In the genomic region with DNA sequence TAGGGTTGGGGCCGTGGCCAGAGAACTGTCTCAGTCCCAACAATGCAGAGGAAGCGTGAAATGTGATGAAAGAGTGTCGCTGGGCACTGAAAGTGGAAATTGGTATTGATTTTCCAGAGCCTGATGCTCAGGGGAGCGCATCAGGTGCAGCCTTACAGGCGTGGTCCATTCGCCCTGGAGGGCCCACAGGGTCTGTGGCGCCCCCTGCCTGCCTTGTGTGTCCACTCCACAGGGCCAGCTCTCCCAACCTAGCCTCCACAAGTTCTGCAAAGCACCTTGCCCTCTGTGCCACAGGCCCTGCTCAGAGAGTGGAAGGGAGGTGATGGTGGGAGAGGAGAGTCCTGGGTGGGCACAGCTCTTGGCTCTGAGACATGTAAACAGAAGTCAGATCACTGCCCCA, we compare ENCODE assay signal across 1 cellular context.
TF ChIP-seq lines count a peak whose summit lies in the region.

No MANE protein-coding gene starts in this region.

TF ChIP-seq in K562, 482 proteins besides CTCF, POLR2A, EP300 and RAD21:
- TF ChIP-seq, protein P1, sequence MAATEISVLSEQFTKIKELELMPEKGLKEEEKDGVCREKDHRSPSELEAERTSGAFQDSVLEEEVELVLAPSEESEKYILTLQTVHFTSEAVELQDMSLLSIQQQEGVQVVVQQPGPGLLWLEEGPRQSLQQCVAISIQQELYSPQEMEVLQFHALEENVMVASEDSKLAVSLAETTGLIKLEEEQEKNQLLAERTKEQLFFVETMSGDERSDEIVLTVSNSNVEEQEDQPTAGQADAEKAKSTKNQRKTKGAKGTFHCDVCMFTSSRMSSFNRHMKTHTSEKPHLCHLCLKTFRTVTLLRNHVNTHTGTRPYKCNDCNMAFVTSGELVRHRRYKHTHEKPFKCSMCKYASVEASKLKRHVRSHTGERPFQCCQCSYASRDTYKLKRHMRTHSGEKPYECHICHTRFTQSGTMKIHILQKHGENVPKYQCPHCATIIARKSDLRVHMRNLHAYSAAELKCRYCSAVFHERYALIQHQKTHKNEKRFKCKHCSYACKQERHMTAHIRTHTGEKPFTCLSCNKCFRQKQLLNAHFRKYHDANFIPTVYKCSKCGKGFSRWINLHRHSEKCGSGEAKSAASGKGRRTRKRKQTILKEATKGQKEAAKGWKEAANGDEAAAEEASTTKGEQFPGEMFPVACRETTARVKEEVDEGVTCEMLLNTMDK (IDR thresholded peaks at IDR 0.05; ENCODE audit: borderline replicate concordance, insufficient read depth, low read depth, low read length, poor library complexity, severe bottlenecking), result peak; percentile 52
- TF ChIP-seq PHB2 (IDR thresholded peaks at IDR 0.05; ENCODE audit: low read depth) (no peak), SP2 (IDR thresholded peaks at IDR 0.05; ENCODE audit: extremely low read depth, low read depth, low read length, poor library complexity, severe bottlenecking) (no peak), SMC3 (conservative IDR thresholded peaks at IDR 0.05; ENCODE audit: insufficient read depth, low read depth, low read length) (0 out of 2 replicates have a peak, but pooled peaks have one; percentile 35), ZNF408 (CRISPR knock-in tag; IDR thresholded peaks at IDR 0.05; ENCODE audit: low read depth) (no peak)
- TF ChIP-seq, protein P2, sequence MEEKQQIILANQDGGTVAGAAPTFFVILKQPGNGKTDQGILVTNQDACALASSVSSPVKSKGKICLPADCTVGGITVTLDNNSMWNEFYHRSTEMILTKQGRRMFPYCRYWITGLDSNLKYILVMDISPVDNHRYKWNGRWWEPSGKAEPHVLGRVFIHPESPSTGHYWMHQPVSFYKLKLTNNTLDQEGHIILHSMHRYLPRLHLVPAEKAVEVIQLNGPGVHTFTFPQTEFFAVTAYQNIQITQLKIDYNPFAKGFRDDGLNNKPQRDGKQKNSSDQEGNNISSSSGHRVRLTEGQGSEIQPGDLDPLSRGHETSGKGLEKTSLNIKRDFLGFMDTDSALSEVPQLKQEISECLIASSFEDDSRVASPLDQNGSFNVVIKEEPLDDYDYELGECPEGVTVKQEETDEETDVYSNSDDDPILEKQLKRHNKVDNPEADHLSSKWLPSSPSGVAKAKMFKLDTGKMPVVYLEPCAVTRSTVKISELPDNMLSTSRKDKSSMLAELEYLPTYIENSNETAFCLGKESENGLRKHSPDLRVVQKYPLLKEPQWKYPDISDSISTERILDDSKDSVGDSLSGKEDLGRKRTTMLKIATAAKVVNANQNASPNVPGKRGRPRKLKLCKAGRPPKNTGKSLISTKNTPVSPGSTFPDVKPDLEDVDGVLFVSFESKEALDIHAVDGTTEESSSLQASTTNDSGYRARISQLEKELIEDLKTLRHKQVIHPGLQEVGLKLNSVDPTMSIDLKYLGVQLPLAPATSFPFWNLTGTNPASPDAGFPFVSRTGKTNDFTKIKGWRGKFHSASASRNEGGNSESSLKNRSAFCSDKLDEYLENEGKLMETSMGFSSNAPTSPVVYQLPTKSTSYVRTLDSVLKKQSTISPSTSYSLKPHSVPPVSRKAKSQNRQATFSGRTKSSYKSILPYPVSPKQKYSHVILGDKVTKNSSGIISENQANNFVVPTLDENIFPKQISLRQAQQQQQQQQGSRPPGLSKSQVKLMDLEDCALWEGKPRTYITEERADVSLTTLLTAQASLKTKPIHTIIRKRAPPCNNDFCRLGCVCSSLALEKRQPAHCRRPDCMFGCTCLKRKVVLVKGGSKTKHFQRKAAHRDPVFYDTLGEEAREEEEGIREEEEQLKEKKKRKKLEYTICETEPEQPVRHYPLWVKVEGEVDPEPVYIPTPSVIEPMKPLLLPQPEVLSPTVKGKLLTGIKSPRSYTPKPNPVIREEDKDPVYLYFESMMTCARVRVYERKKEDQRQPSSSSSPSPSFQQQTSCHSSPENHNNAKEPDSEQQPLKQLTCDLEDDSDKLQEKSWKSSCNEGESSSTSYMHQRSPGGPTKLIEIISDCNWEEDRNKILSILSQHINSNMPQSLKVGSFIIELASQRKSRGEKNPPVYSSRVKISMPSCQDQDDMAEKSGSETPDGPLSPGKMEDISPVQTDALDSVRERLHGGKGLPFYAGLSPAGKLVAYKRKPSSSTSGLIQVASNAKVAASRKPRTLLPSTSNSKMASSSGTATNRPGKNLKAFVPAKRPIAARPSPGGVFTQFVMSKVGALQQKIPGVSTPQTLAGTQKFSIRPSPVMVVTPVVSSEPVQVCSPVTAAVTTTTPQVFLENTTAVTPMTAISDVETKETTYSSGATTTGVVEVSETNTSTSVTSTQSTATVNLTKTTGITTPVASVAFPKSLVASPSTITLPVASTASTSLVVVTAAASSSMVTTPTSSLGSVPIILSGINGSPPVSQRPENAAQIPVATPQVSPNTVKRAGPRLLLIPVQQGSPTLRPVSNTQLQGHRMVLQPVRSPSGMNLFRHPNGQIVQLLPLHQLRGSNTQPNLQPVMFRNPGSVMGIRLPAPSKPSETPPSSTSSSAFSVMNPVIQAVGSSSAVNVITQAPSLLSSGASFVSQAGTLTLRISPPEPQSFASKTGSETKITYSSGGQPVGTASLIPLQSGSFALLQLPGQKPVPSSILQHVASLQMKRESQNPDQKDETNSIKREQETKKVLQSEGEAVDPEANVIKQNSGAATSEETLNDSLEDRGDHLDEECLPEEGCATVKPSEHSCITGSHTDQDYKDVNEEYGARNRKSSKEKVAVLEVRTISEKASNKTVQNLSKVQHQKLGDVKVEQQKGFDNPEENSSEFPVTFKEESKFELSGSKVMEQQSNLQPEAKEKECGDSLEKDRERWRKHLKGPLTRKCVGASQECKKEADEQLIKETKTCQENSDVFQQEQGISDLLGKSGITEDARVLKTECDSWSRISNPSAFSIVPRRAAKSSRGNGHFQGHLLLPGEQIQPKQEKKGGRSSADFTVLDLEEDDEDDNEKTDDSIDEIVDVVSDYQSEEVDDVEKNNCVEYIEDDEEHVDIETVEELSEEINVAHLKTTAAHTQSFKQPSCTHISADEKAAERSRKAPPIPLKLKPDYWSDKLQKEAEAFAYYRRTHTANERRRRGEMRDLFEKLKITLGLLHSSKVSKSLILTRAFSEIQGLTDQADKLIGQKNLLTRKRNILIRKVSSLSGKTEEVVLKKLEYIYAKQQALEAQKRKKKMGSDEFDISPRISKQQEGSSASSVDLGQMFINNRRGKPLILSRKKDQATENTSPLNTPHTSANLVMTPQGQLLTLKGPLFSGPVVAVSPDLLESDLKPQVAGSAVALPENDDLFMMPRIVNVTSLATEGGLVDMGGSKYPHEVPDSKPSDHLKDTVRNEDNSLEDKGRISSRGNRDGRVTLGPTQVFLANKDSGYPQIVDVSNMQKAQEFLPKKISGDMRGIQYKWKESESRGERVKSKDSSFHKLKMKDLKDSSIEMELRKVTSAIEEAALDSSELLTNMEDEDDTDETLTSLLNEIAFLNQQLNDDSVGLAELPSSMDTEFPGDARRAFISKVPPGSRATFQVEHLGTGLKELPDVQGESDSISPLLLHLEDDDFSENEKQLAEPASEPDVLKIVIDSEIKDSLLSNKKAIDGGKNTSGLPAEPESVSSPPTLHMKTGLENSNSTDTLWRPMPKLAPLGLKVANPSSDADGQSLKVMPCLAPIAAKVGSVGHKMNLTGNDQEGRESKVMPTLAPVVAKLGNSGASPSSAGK (IDR thresholded peaks at IDR 0.05), result no peak
- TF ChIP-seq, protein P3, sequence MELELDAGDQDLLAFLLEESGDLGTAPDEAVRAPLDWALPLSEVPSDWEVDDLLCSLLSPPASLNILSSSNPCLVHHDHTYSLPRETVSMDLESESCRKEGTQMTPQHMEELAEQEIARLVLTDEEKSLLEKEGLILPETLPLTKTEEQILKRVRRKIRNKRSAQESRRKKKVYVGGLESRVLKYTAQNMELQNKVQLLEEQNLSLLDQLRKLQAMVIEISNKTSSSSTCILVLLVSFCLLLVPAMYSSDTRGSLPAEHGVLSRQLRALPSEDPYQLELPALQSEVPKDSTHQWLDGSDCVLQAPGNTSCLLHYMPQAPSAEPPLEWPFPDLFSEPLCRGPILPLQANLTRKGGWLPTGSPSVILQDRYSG (tag; conservative IDR thresholded peaks at IDR 0.05; ENCODE audit: low read depth), result no peak
